8 cellular contexts compared by ENCODE assay signal in the genomic region with DNA sequence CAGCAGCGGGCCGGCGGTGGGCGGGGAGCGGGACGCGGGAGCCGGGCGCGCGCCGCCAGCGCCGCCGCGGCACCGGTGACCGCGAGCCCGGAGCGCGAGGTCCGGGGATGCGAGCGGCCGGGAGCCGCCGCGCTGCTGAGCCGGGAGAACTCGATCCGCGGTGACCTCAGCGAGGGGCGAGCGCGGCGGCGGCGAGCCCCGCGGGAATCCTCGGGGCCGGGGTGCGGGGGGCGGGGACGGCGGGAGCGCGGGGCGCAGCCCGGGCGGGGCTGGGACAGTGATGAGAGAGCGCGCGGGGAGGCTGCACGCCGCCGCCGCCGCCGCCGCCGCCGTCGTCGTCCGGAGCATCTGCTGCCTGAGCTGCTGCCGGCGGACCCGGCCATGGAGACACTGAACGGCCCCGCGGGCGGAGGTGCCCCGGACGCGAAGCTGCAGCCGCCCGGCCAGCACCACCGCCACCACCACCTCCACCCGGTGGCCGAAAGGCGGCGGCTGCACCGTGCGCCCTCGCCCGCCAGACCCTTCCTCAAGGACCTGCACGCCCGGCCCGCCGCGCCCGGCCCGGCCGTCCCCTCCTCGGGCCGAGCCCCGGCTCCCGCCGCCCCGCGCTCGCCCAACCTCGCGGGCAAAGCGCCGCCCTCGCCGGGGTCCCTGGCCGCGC. TPM values are rescaled to one million over a fixed set of nuclear protein-coding genes. Genes with fewer than 3 reads are reported as not detected.
DNase-seq lines count a peak whose midpoint lies in the region; ATAC-seq and TF ChIP-seq lines count a peak whose summit lies in the region.

Gene MTCL1 (plus strand): TSS at position 277 of the 661 bp plus-strand sequence. CDS start 105 bp downstream, at position 382.

- peak within 1 kb of the TSS; percentile 88 for H3K4me2 ChIP-seq in neural progenitor cell

- H3K4me1 ChIP-seq in ACC112 (ENCODE audit: control insufficient read depth, insufficient read depth, low read length, unreplicated experiment) (peaks cover 23% of the 10 kb centered on the region), foreskin keratinocyte (peaks cover 6% of the 10 kb centered on the region), neural progenitor cell (peaks cover 30% of the 10 kb centered on the region)

- in situ Hi-C loops in GM13976 (cut with MboI; ENCODE audit: low sequenced_read_pairs, unreplicated experiment), result no loop called here

- H3K79me2 ChIP-seq in ACC112 (ENCODE audit: control insufficient read depth, insufficient read depth, low read length, unreplicated experiment) (peaks cover 41% of the 10 kb centered on the region), neural progenitor cell (ENCODE audit: low read depth) (peaks cover 46% of the 10 kb centered on the region)

- TF ChIP-seq CTCF in GM13976 (IDR thresholded peaks at IDR 0.05; ENCODE audit: borderline replicate concordance, control extremely low read depth, extremely low read depth, insufficient read depth, missing control alignments) (no peak), foreskin keratinocyte (conservative IDR thresholded peaks at IDR 0.05) (no peak), neural progenitor cell (IDR thresholded peaks at IDR 0.05) (no peak)

- H3K27ac ChIP-seq in ACC112 (ENCODE audit: low read depth, low read length) (no peak within 1 kb of the TSS), foreskin keratinocyte (peak within 1 kb of the TSS; percentile 82), neural progenitor cell (no peak within 1 kb of the TSS)

- peak within 1 kb of the TSS; percentile 49 for H2AFZ ChIP-seq in ACC112 (ENCODE audit: low read length, unreplicated experiment)
- H2AFZ ChIP-seq in neural progenitor cell (replicated peaks), result peak within 1 kb of the TSS; percentile 91

- peaks cover 40% of the 10 kb centered on the region for H3F3A ChIP-seq in neural progenitor cell (ENCODE audit: low read depth)

- peak within 1 kb of the TSS; percentile 36 for H3K9ac ChIP-seq in neural progenitor cell

- H3K4me1 Mint-ChIP-seq in neural progenitor cell, result peaks cover 42% of the 10 kb centered on the region

- H3K4me3 ChIP-seq in ACC112 (ENCODE audit: low read depth, low read length) (peak within 1 kb of the TSS; percentile 81), neural progenitor cell (peak within 1 kb of the TSS; percentile 87)

- H3K9me3 ChIP-seq in neural progenitor cell (ENCODE audit: low read depth), result no peaks in the 10 kb centered on the region

- H3K27ac Mint-ChIP-seq in neural progenitor cell, result no peak within 1 kb of the TSS

- peaks cover 30% of the 10 kb centered on the region for H4K20me1 ChIP-seq in neural progenitor cell (ENCODE audit: low read depth)

- H3K36me3 ChIP-seq in ACC112 (ENCODE audit: insufficient read depth, low read length) (peaks cover 6% of the 10 kb centered on the region; the same call in 1 of the 2 replicates), neural progenitor cell (no peaks in the 10 kb centered on the region)

- no peaks in the 10 kb centered on the region for H3K27me3 ChIP-seq in ACC112 (ENCODE audit: insufficient read depth, low read length)
- H3K27me3 ChIP-seq in foreskin keratinocyte, result no peaks in the 10 kb centered on the region
- no peaks in the 10 kb centered on the region for H3K27me3 ChIP-seq in neural progenitor cell

- H3K4me3 Mint-ChIP-seq in neural progenitor cell, result peak within 1 kb of the TSS; percentile 87

- H3K27me3 Mint-ChIP-seq in neural progenitor cell (ENCODE audit: insufficient read depth, low read depth), result peaks cover 17% of the 10 kb centered on the region

- peaks cover under 1% of the 10 kb centered on the region for H3K9me3 Mint-ChIP-seq in neural progenitor cell

- ATAC-seq in HG02763 (IDR thresholded peaks at IDR 0.05; ENCODE audit: unreplicated experiment), result peak; percentile 27
- peak; percentile 38 for ATAC-seq in foreskin keratinocyte

- H3K36me3 Mint-ChIP-seq in neural progenitor cell, result no peaks in the 10 kb centered on the region

- DNase-seq in GM13976 (ENCODE audit: low spot score) (peak; percentile 76), NCI-H2171 (lab: John Stamatoyannopoulos, UW) (peak; percentile 68), foreskin keratinocyte (peak in 1 of 2 donors; percentile 20), neural progenitor cell (ENCODE audit: low spot score) (peak; percentile 77), SKM-1 treated with dmso at 0.1 percent for 144 hours (lab: John Stamatoyannopoulos, UW; ENCODE audit: unreplicated experiment) (no peak)
- DNase-seq in activated T-helper 9 cell treated with anti-CD3 and anti-CD28 coated beads, Interleukin-2, amount 50 U/mL, for 16 hours (ENCODE audit: low read depth), result peak; percentile 12

RNA-seq across cellular contexts. Expression of gene MTCL1, which starts in this region (rescaled TPM):
- total RNA-seq in foreskin keratinocyte, result 24.4 and 28.8 TPM in 2 replicates
- polyA plus RNA-seq in foreskin keratinocyte, result 6.9 and 8.4 TPM in 2 replicates
- 36.9 and 38.7 TPM in 2 replicates for total RNA-seq in neural progenitor cell (ENCODE audit: low replicate concordance)
